24 cellular contexts compared by ENCODE assay signal in genomic region chr3:111800472-111800871, GRCh38. TPM values are rescaled to one million over a fixed set of nuclear protein-coding genes. Genes with fewer than 3 reads are reported as not detected.
DNase-seq lines count a peak whose midpoint lies in the region; ATAC-seq and TF ChIP-seq lines count a peak whose summit lies in the region.
"Had no signal": no experiment of that assay in that cellular context is flagged by ENCODE, and none has a peak within 500 bp of the region (broad histone marks: within the 10 kb centered on the region; RNA-seq: fewer than 3 reads in every experiment).

No MANE protein-coding gene starts in this region.

- 71% methylated on average over 1 of the region's 1 CpG for WGBS in SK-N-SH (ENCODE audit: low lambda C conversion rate)
- WGBS in esophagus squamous epithelium, 2 donors = 25 to 26% methylated on average over 1 of the region's 1 CpG
- WGBS in tibial nerve, 2 donors = 36 to 45% methylated on average over 1 of the region's 1 CpG

- no peaks in the 10 kb centered on the region for H3K36me3 Mint-ChIP-seq in activated CD8-positive, alpha-beta T cell treated with anti-CD3 and anti-CD28 coated beads, Interleukin-2, amount 10 ng/mL, durations not matched to agents 7 days and 5 days (ENCODE audit: low read depth)
- H3K36me3 Mint-ChIP-seq: brain; stimulated activated memory B cell treated with anti-CD40 and anti-IgM and Interleukin-4, amounts not matched to agents 10 μg/mL and 1 μg/mL and 100 μg/mL, for 72 hours had no signal

- H3K9ac ChIP-seq in SK-N-SH (no peak overlapping the region), muscle layer of colon (ENCODE audit: low read length) (no peak overlapping the region)

- no peaks in the 10 kb centered on the region for H4K20me1 ChIP-seq in SK-N-SH (ENCODE audit: insufficient read depth)

- H3K27ac ChIP-seq in SK-N-SH (ENCODE audit: low read depth in 2 of 2, low read length in 1 of 2) = no peak overlapping the region
- H3K27ac ChIP-seq in esophagus squamous epithelium = peak overlapping the region in 3 of 4 donors; percentile 85 to 91 (median 87)
- H3K27ac ChIP-seq in muscle layer of colon (ENCODE audit: low read depth, low read length) = peak overlapping the region; percentile 53
- H3K27ac ChIP-seq in tibial nerve = peak overlapping the region in 3 of 4 donors; percentile 43 to 91 (median 78)
- H3K27ac ChIP-seq: 22Rv1 had no signal

- no peaks in the 10 kb centered on the region for H3K4me1 Mint-ChIP-seq in activated CD8-positive, alpha-beta T cell treated with anti-CD3 and anti-CD28 coated beads, Interleukin-2, amount 10 ng/mL, durations not matched to agents 7 days and 5 days (ENCODE audit: low read depth)
- H3K4me1 Mint-ChIP-seq: CD8-positive, alpha-beta memory T cell; stimulated activated memory B cell treated with anti-CD40 and anti-IgM and Interleukin-4, amounts not matched to agents 10 μg/mL and 1 μg/mL and 100 μg/mL, for 72 hours had no signal

- H3K9me3 ChIP-seq in SK-N-SH = no peaks in the 10 kb centered on the region
- H3K9me3 ChIP-seq in esophagus squamous epithelium = no peaks in the 10 kb centered on the region
- H3K9me3 ChIP-seq in muscle layer of colon (ENCODE audit: low read length) = no peaks in the 10 kb centered on the region
- H3K9me3 ChIP-seq in tibial nerve = no peaks in the 10 kb centered on the region
- H3K9me3 ChIP-seq: adrenal gland, gastrocnemius medialis, thyroid gland had no signal

- no peak for TF ChIP-seq POLR2A in esophagus squamous epithelium (IDR thresholded peaks at IDR 0.05)
- no peak for TF ChIP-seq POLR2A in tibial nerve (IDR thresholded peaks at IDR 0.05)

- H3K9me2 ChIP-seq in SK-N-SH = no peaks in the 10 kb centered on the region

- CTCF ChIA-PET in SK-N-SH (lab: Yijun Ruan, JAX) = interaction anchor here (0.7 kb wide), 1 partner anchor 618 kb away, joined by 3 read pairs; no protein-coding TSS in a partner anchor
- CTCF ChIA-PET in activated CD8-positive, alpha-beta T cell treated with anti-CD3 and anti-CD28 coated beads, Interleukin-2, amount 10 ng/mL, durations not matched to agents 7 days and 5 days (lab: Charles Lee) = no interaction called here

- H3K4me2 ChIP-seq in SK-N-SH = no peak overlapping the region

- TF ChIP-seq CTCF in SK-N-SH (IDR thresholded peaks at IDR 0.05) (no peak), esophagus squamous epithelium (IDR thresholded peaks at IDR 0.05) (no peak), tibial nerve (IDR thresholded peaks at IDR 0.05) (no peak)

- no peak for TF ChIP-seq RAD21 in SK-N-SH (IDR thresholded peaks at IDR 0.05; ENCODE audit: low read length)

- H3F3A ChIP-seq in SK-N-SH (replicated peaks; ENCODE audit: insufficient read depth) = peaks cover 35% of the 10 kb centered on the region

- ATAC-seq in SK-N-SH treated with all-trans-retinoic acid at 6 μM for 48 hours = no peak
- no peak for ATAC-seq in activated CD8-positive, alpha-beta T cell treated with anti-CD3 and anti-CD28 coated beads, Interleukin-2, amount 10 ng/mL, durations not matched to agents 7 days and 5 days
- ATAC-seq: gastrocnemius medialis; stimulated activated memory B cell treated with anti-CD40 and anti-IgM and Interleukin-4, amounts not matched to agents 10 μg/mL and 1 μg/mL and 100 μg/mL, for 72 hours had no signal

- no peaks in the 10 kb centered on the region for H3K27me3 ChIP-seq in SK-N-SH (ENCODE audit: insufficient read depth)
- H3K27me3 ChIP-seq in esophagus squamous epithelium = no peaks in the 10 kb centered on the region
- no peaks in the 10 kb centered on the region for H3K27me3 ChIP-seq in muscle layer of colon (ENCODE audit: control insufficient read depth in 1 of 2, insufficient read depth in 2 of 2, low read length in 2 of 2)
- H3K27me3 ChIP-seq in tibial nerve = no peaks in the 10 kb centered on the region
- H3K27me3 ChIP-seq: adrenal gland, gastrocnemius medialis, thyroid gland had no signal

- no peak overlapping the region for H3K4me3 ChIP-seq in SK-N-SH (ENCODE audit: low read depth in 2 of 2, low read length in 1 of 2)
- no peak overlapping the region for H3K4me3 ChIP-seq in esophagus squamous epithelium
- H3K4me3 ChIP-seq in muscle layer of colon (ENCODE audit: low read depth in 1 of 2, low read length in 2 of 2) = no peak overlapping the region
- no peak overlapping the region for H3K4me3 ChIP-seq in tibial nerve
- H3K4me3 ChIP-seq: adrenal gland, gastrocnemius medialis, thyroid gland had no signal

- H3K36me3 ChIP-seq in SK-N-SH (replicated peaks in 1 of 2; ENCODE audit: control insufficient read depth in 1 of 2, insufficient read depth in 2 of 2, low read length in 1 of 2) = no peaks in the 10 kb centered on the region
- H3K36me3 ChIP-seq in esophagus squamous epithelium = no peaks in the 10 kb centered on the region
- no peaks in the 10 kb centered on the region for H3K36me3 ChIP-seq in muscle layer of colon (ENCODE audit: insufficient read depth, low read length)
- no peaks in the 10 kb centered on the region for H3K36me3 ChIP-seq in tibial nerve
- H3K36me3 ChIP-seq: adrenal gland, gastrocnemius medialis, thyroid gland had no signal

- POLR2A ChIA-PET in SK-N-SH (lab: Yijun Ruan, JAX) = no interaction called here
- POLR2A ChIA-PET in activated CD8-positive, alpha-beta T cell treated with anti-CD3 and anti-CD28 coated beads, Interleukin-2, amount 10 ng/mL, durations not matched to agents 7 days and 5 days (lab: Charles Lee) = no interaction called here

- peaks cover 4% of the 10 kb centered on the region for H3K27me3 Mint-ChIP-seq in activated CD8-positive, alpha-beta T cell treated with anti-CD3 and anti-CD28 coated beads, Interleukin-2, amount 10 ng/mL, durations not matched to agents 7 days and 5 days (ENCODE audit: low read depth)
- H3K27me3 Mint-ChIP-seq: brain; CD8-positive, alpha-beta memory T cell; stimulated activated memory B cell treated with anti-CD40 and anti-IgM and Interleukin-4, amounts not matched to agents 10 μg/mL and 1 μg/mL and 100 μg/mL, for 72 hours had no signal

- no peak overlapping the region for H3K4me3 Mint-ChIP-seq in activated CD8-positive, alpha-beta T cell treated with anti-CD3 and anti-CD28 coated beads, Interleukin-2, amount 10 ng/mL, durations not matched to agents 7 days and 5 days
- H3K4me3 Mint-ChIP-seq: brain; CD8-positive, alpha-beta memory T cell; stimulated activated memory B cell treated with anti-CD40 and anti-IgM and Interleukin-4, amounts not matched to agents 10 μg/mL and 1 μg/mL and 100 μg/mL, for 72 hours had no signal

- H3K27ac Mint-ChIP-seq in activated CD8-positive, alpha-beta T cell treated with anti-CD3 and anti-CD28 coated beads, Interleukin-2, amount 10 ng/mL, durations not matched to agents 7 days and 5 days = no peak overlapping the region
- H3K27ac Mint-ChIP-seq: CD8-positive, alpha-beta memory T cell; stimulated activated memory B cell treated with anti-CD40 and anti-IgM and Interleukin-4, amounts not matched to agents 10 μg/mL and 1 μg/mL and 100 μg/mL, for 72 hours had no signal

- DNase-seq in SK-N-SH (no peak), esophagus squamous epithelium (lab: John Stamatoyannopoulos, UW) (no peak), tibial nerve (ENCODE audit: low spot score in 2 of 2) (no peak), kidney tubule cell (ENCODE audit: low spot score) (no peak), epidermal melanocyte (ENCODE audit: insufficient read length, low spot score) (no peak)
- no peak for DNase-seq in activated CD8-positive, alpha-beta T cell treated with anti-CD3 and anti-CD28 coated beads, Interleukin-2, amount 10 ng/mL, durations not matched to agents 7 days and 5 days
- DNase-seq: activated CD4-positive, alpha-beta T cell treated with anti-CD3 and anti-CD28 coated beads, Interleukin-2, amount 50 U/mL, for 48 hours; activated effector memory CD4-positive, alpha-beta T cell treated with anti-CD3 and anti-CD28 coated beads, Interleukin-2, amount 50 U/mL, for 16 hours; adrenal gland; CD8-positive, alpha-beta memory T cell; effector CD8-positive, alpha-beta T cell; gastrocnemius medialis; hippocampal formation; NCI-H1417 treated with DMSO at 0.1 percent for 48 hours; NCI-H446; SHP77; stimulated activated CD4-positive, alpha-beta T cell treated with anti-CD3 and anti-CD28 coated beads, Interleukin-2, amount 100 ng/mL, for 48 hours; thyroid gland had no signal

- H3K4me1 ChIP-seq in SK-N-SH (ENCODE audit: control insufficient read depth in 1 of 2, insufficient read depth in 2 of 2, low read depth in 1 of 2, low read length in 1 of 2) (peaks cover 2 to 11% of the 10 kb centered on the region in 2 experiments; a peak in 2 of 4 replicates), esophagus squamous epithelium (peaks cover 16 to 49% (median 45%) of the 10 kb centered on the region in 3 donors), muscle layer of colon (ENCODE audit: insufficient read depth, low read length) (peaks cover 29% of the 10 kb centered on the region), tibial nerve (peaks cover 0 to 47% (median 24%) of the 10 kb centered on the region in 4 donors)

- no peaks in the 10 kb centered on the region for H3K9me3 Mint-ChIP-seq in activated CD8-positive, alpha-beta T cell treated with anti-CD3 and anti-CD28 coated beads, Interleukin-2, amount 10 ng/mL, durations not matched to agents 7 days and 5 days (ENCODE audit: insufficient read depth)
- H3K9me3 Mint-ChIP-seq: brain; CD8-positive, alpha-beta memory T cell had no signal

- H2AFZ ChIP-seq in SK-N-SH (ENCODE audit: low read depth) = peak overlapping the region; percentile 59; the same call in 1 of the 2 replicates

- H3K79me2 ChIP-seq in SK-N-SH (ENCODE audit: insufficient read depth) = no peaks in the 10 kb centered on the region

- intact Hi-C loops in esophagus squamous epithelium (cut with DNase I) = no loop called here

- TF ChIP-seq EP300 in SK-N-SH (IDR thresholded peaks at IDR 0.05; ENCODE audit: borderline replicate concordance in 1 of 2, low read depth in 1 of 2, low read length in 1 of 2) (no peak), tibial nerve (IDR thresholded peaks at IDR 0.05) (no peak)

TF ChIP-seq in SK-N-SH, 30 proteins besides CTCF, POLR2A, EP300 and RAD21 (continues in another document):
- no peak for TF ChIP-seq ELF1 (IDR thresholded peaks at IDR 0.05)
- TF ChIP-seq FOXJ3 (CRISPR knock-in tag; IDR thresholded peaks at IDR 0.05) = no peak
- no peak for TF ChIP-seq GABPA (IDR thresholded peaks at IDR 0.05; ENCODE audit: low read depth)
- TF ChIP-seq TAF1 (IDR thresholded peaks at IDR 0.05; ENCODE audit: borderline replicate concordance, low read depth, low read length) = no peak

TF ChIP-seq in SK-N-SH treated with all-trans-retinoic acid at 6 μM for 48 hours, 23 proteins besides CTCF, POLR2A, EP300 and RAD21 (continues in another document):
- TF ChIP-seq CSDC2 (CRISPR knock-in tag; IDR thresholded peaks at IDR 0.05) (no peak), ISL1 (CRISPR knock-in tag; IDR thresholded peaks at IDR 0.05) (no peak), ZC3H10 (CRISPR knock-in tag; IDR thresholded peaks at IDR 0.05) (no peak), ARNTL (CRISPR knock-in tag; IDR thresholded peaks at IDR 0.05; ENCODE audit: borderline replicate concordance, low read depth) (no peak)

RNA-seq across cellular contexts. Expression of gene PHLDB2, which starts 58.6 kb away (rescaled TPM):
- polyA plus RNA-seq in SK-N-SH (2012; rRNA removed) = 18.0 and 23.3 TPM in 2 replicates
- polyA plus RNA-seq in SK-N-SH (2012; cell fraction: cytosol; rRNA removed) = 18.0 and 21.5 TPM in 2 replicates
- polyA plus RNA-seq in SK-N-SH (2012; cell fraction: nucleus; rRNA removed) = 36.7 and 73.8 TPM in 2 replicates
- total RNA-seq in esophagus squamous epithelium = 10 to 100 TPM in 3 of 4 donors, 1 to 10 TPM in 1; 5.6 to 37.8 (median 19.2) TPM
- total RNA-seq in tibial nerve = 100 to 1,000 TPM in 1 of 4 donors, 10 to 100 TPM in 3; 81.6 to 171 (median 88.2) TPM
- total RNA-seq in activated CD8-positive, alpha-beta T cell treated with anti-CD3 and anti-CD28 coated beads, Interleukin-2, amount 10 ng/mL, durations not matched to agents 7 days and 5 days = 1 to 10 TPM; 2.5 to 4.1 TPM
- total RNA-seq: G401 had no signal

Comparison
In these comparisons a context has a peak if more than half of its experiments do, and no peak if none do; other contexts are left out.
1. H3K27ac ChIP-seq: peak in esophagus squamous epithelium (3 of 4), muscle layer of colon (single experiment) and tibial nerve (3 of 4); none in SK-N-SH (0 of 2).